Comparison of ENCODE assay signal across 22 cellular contexts in the genomic region with DNA sequence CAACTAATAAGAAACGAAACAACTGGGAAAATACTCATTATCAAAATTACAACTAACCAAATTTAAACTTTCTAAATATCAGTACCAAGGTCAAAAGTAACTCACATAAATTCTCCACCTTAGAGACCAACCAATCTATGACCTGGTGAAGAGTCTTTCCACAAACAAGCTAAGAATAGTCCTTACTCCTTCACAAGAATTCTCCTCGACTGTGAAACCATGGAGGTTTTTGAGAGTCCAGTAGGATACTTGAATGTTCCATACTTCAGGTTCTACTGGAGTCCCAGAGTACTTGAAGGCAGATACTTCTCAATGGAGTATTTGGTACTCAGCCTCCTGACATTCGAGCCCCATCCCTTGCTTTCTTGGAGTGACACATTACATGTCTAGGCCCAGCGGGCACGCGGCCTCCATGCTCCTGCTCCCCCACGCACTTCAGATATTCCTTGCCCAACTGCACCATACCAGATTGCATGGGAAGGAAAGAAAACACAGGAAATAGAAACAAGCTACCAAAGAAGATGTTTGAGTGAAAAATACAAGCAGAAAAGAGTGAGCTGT.
"Had no signal": no experiment of that assay in that cellular context is flagged by ENCODE, and none has a peak within 500 bp of the region (broad histone marks: within the 10 kb centered on the region; RNA-seq: fewer than 3 reads in every experiment).

No MANE protein-coding gene starts in this region.

- H3K36me3 ChIP-seq: neutrophil, pancreas, tibial nerve, uterus had no signal

- H3K27me3 ChIP-seq: neutrophil, pancreas, tibial nerve, uterus had no signal

- H3K36me3 Mint-ChIP-seq: brain had no signal

- H3K27me3 Mint-ChIP-seq: activated B cell treated with CpG ODN at 0.5 μM for 24 hours; activated CD4-positive, alpha-beta T cell treated with anti-CD3 and anti-CD28 coated beads for 36 hours; brain; stimulated activated naive CD8-positive, alpha-beta T cell treated with anti-CD3 and anti-CD28 coated beads, Interleukin-15, amount 100 ng/mL, for 72 hours had no signal

- H3K9me3 ChIP-seq: neutrophil, pancreas, tibial nerve, uterus had no signal

- H3K4me3 Mint-ChIP-seq: activated B cell treated with CpG ODN at 0.5 μM for 24 hours; activated CD4-positive, alpha-beta T cell treated with anti-CD3 and anti-CD28 coated beads for 36 hours; brain; nephron; stimulated activated naive CD8-positive, alpha-beta T cell treated with anti-CD3 and anti-CD28 coated beads, Interleukin-15, amount 100 ng/mL, for 72 hours had no signal

- H3K4me3 ChIP-seq: pancreas, tibial nerve, uterus had no signal

- H3K27ac ChIP-seq: neutrophil, pancreas, tibial nerve, uterus had no signal

- H3K27ac Mint-ChIP-seq: activated B cell treated with CpG ODN at 0.5 μM for 24 hours; activated CD4-positive, alpha-beta T cell treated with anti-CD3 and anti-CD28 coated beads for 36 hours; activated naive CD4-positive, alpha-beta T cell treated with anti-CD3 and anti-CD28 coated beads, Interleukin-2, amount 50 U/mL, for 72 hours; brain; stimulated activated naive CD8-positive, alpha-beta T cell treated with anti-CD3 and anti-CD28 coated beads, Interleukin-15, amount 100 ng/mL, for 72 hours had no signal

- H3K4me1 Mint-ChIP-seq: activated CD4-positive, alpha-beta T cell treated with anti-CD3 and anti-CD28 coated beads for 36 hours; brain had no signal

- H3K4me1 ChIP-seq: tibial nerve, uterus had no signal

- ATAC-seq: activated CD4-positive, alpha-beta T cell treated with anti-CD3 and anti-CD28 coated beads for 36 hours; activated naive CD4-positive, alpha-beta T cell treated with anti-CD3 and anti-CD28 coated beads, Interleukin-2, amount 50 U/mL, for 72 hours; right cardiac atrium; stimulated activated naive CD8-positive, alpha-beta T cell treated with anti-CD3 and anti-CD28 coated beads, Interleukin-15, amount 100 ng/mL, for 72 hours had no signal

- DNase-seq: activated B cell treated with CpG ODN at 0.5 μM for 24 hours; activated CD4-positive, alpha-beta T cell treated with anti-CD3 and anti-CD28 coated beads for 36 hours; activated CD4-positive, alpha-beta T cell treated with anti-CD3 and anti-CD28 coated beads, Interleukin-2, amount 50 U/mL, for 48 hours; activated gamma-delta T cell; aorta; caudate nucleus; dermis blood vessel endothelial cell; effector CD8-positive, alpha-beta T cell; erythroblast; foreskin fibroblast; pancreas; right cardiac atrium; stimulated activated CD4-positive, alpha-beta T cell treated with anti-CD3 and anti-CD28 coated beads, Interleukin-12 subunit alpha, Interleukin-12 subunit beta, amount 100 ng/mL, for 4 hours; stimulated activated CD4-positive, alpha-beta T cell treated with anti-CD3 and anti-CD28 coated beads, Interleukin-4, amount 100 ng/mL, for 4 hours; stimulated activated naive CD8-positive, alpha-beta T cell treated with anti-CD3 and anti-CD28 coated beads, Interleukin-15, amount 100 ng/mL, for 72 hours; T1000; uterus had no signal
